11 cellular contexts compared by ENCODE assay signal in the genomic region with DNA sequence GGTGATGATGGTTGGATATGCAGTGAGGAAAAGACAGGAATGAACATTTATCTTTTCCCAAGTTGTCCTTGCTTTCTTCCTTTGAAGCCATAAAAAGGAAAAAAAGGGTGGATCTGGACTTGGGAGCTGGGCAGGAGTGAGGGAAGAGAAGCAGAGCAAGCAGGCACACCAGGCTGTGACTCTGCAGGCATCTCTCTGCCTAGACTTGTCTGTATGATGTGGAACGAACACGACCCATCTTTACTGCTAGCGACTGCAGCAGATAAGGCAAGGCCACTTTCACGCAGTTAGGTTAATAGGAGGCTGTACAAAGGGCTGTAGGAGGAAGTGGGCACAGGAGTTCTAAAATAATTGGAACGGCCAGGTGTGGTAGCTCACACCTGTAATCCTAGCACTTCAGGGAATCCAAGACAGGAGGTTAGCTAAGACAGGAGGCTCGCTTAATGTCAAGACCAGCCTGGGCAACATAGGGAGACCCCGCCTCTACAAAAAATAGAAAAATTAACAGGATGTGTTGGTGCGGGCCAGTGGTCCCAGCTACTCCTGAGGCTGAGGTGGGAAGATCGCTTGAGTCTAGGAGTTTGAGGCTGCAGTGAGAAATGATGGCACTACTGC. TPM values are rescaled to one million over a fixed set of nuclear protein-coding genes. Genes with fewer than 3 reads are reported as not detected.
DNase-seq lines count a peak whose midpoint lies in the region; ATAC-seq, FAIRE-seq and TF ChIP-seq lines count a peak whose summit lies in the region.
"Had no signal": no experiment of that assay in that cellular context is flagged by ENCODE, and none has a peak within 500 bp of the region (broad histone marks: within the 10 kb centered on the region; RNA-seq: fewer than 3 reads in every experiment).

No MANE protein-coding gene starts in this region.

- no peak for TF ChIP-seq POLR2A in GM12878 (IDR thresholded peaks at IDR 0.05; ENCODE audit: low read depth, low read length)

- H3K4me1 Mint-ChIP-seq in nephron progenitor cell: peaks cover 30% of the 10 kb centered on the region

- SMC1A ChIA-PET in GM12878 (lab: Charles Lee; ENCODE audit: uncharacterized antibody, unreplicated experiment): interaction anchor here (0.9 to 2.0 kb wide), 5 partner anchors 13 to 89 kb away, joined by 3 to 8 read pairs (median 5); no protein-coding TSS in a partner anchor

- CTCF ChIA-PET in GM12878 (lab: Yijun Ruan, JAX): interaction anchor here (1.1 kb wide), 1 partner anchor 37 kb away, joined by 4 read pairs; no protein-coding TSS in a partner anchor

- no peaks in the 10 kb centered on the region for H4K20me1 ChIP-seq in Karpas-422 (ENCODE audit: insufficient read depth, low read depth, low read length)
- H4K20me1 ChIP-seq in GM12878 (ENCODE audit: control insufficient read depth, insufficient read depth): no peaks in the 10 kb centered on the region

- DNase-seq in NCI-H1105 treated with DMSO at 0.1 percent for 48 hours (lab: John Stamatoyannopoulos, UW) (peak; percentile 22), NCI-H1105 (lab: John Stamatoyannopoulos, UW) (no peak), Karpas-422 (no peak), GM12878 (ENCODE audit: low read depth, low spot score) (no peak), nephron progenitor cell (no peak), NOMO-1 treated with DMSO at 0.1 percent for 48 hours (lab: John Stamatoyannopoulos, UW; ENCODE audit: unreplicated experiment) (no peak), HT-29 (ENCODE audit: low spot score) (no peak)
- DNase-seq: NCI-H2081 treated with DMSO at 0.1 percent for 48 hours; stimulated activated CD8-positive, alpha-beta memory T cell treated with anti-CD3 and anti-CD28 coated beads, Interleukin-4, amount 100 ng/mL, for 48 hours had no signal

- 88% methylated on average over 9 of the region's 9 CpGs for WGBS in GM12878 (ENCODE audit: insufficient coverage, insufficient replicate concordance, low lambda C conversion rate, missing lambda C conversion rate)

- H3K79me2 ChIP-seq in Karpas-422 (ENCODE audit: low read length) (peaks cover 37% of the 10 kb centered on the region), GM12878 (ENCODE audit: control insufficient read depth, insufficient read depth, low read length) (peaks cover 36% of the 10 kb centered on the region)

- peak overlapping the region; percentile 90 for H3K4me2 ChIP-seq in Karpas-422 (ENCODE audit: low read depth, low read length, poor library complexity, severe bottlenecking)
- peak overlapping the region; percentile 77; the same call in 1 of the 2 replicates for H3K4me2 ChIP-seq in GM12878 (ENCODE audit: control insufficient read depth, insufficient read depth)

- ATAC-seq in GM12878: no peak
- no peak for ATAC-seq in GM21737 (IDR thresholded peaks at IDR 0.05; ENCODE audit: unreplicated experiment)

- in situ Hi-C loops in GM12878 (cut with MboI): no loop called here

- no peak overlapping the region for H3K4me3 ChIP-seq in Karpas-422 (ENCODE audit: low read length)
- no peak overlapping the region for H3K4me3 ChIP-seq in GM12878

- intact Hi-C loops in GM12878 (cut with micrococcal nuclease; ENCODE audit: unreplicated experiment): loop anchor here (5.0 kb wide), 1 partner anchor 91 kb away; no protein-coding TSS in a partner anchor

- no TSS peak for BruUV-seq in GM12878 (replicated peaks; lab: Mats Ljungman, UMichigan)

- TF ChIP-seq RAD21 in GM12878 (IDR thresholded peaks at IDR 0.05; ENCODE audit: insufficient read depth, low read depth, low read length): no peak

- peaks cover 42% of the 10 kb centered on the region for H3K9me3 Mint-ChIP-seq in nephron progenitor cell

- H3K27me3 ChIP-seq in Karpas-422 (ENCODE audit: low read length) (no peaks in the 10 kb centered on the region), GM12878 (replicated peaks in 1 of 2; ENCODE audit: control insufficient read depth in 2 of 2, insufficient read depth in 2 of 2, low read length in 1 of 2) (no peaks in the 10 kb centered on the region)

- TF ChIP-seq CTCF in GM12878 (IDR thresholded peaks at IDR 0.05 in 2 of 3, conservative IDR thresholded peaks at IDR 0.05 in 1 of 3; ENCODE audit: control insufficient read depth in 2 of 3, extremely low read depth in 1 of 3, insufficient read depth in 1 of 3, low read depth in 3 of 3, low read length in 3 of 3): no peak
- TF ChIP-seq CTCF in nephron progenitor cell (IDR thresholded peaks at IDR 0.05): no peak

- H3K36me3 Mint-ChIP-seq in nephron progenitor cell (ENCODE audit: low read depth): peaks cover 18% of the 10 kb centered on the region

- H3K4me1 ChIP-seq in Karpas-422 (ENCODE audit: low read length): peaks cover 30% of the 10 kb centered on the region
- peaks cover 3% of the 10 kb centered on the region; the same call in 1 of the 2 replicates for H3K4me1 ChIP-seq in GM12878 (ENCODE audit: control insufficient read depth, insufficient read depth, low read length)

- no peak overlapping the region for H2AFZ ChIP-seq in Karpas-422 (ENCODE audit: low read length)
- H2AFZ ChIP-seq in GM12878 (ENCODE audit: control insufficient read depth, low read depth, low read length): no peak overlapping the region

- H3K9me2 ChIP-seq in Karpas-422 (replicated peaks; ENCODE audit: insufficient read depth, low read length): no peaks in the 10 kb centered on the region

- FAIRE-seq in GM12878 (lab: Jason Lieb, UNC): no peak

- RAD21 ChIA-PET in GM12878 (lab: Charles Lee; ENCODE audit: unreplicated experiment): interaction anchor here (0.8 to 1.4 kb wide), 3 partner anchors 13 to 61 kb away, joined by 3 to 4 read pairs (median 3); no protein-coding TSS in a partner anchor

- POLR2A ChIA-PET in GM12878 (lab: Charles Lee): interaction anchor here (0.5 to 2.5 kb wide), 5 partner anchors 11 to 26 kb away, joined by 3 to 9 read pairs (median 5); no protein-coding TSS in a partner anchor

- H3K27ac Mint-ChIP-seq in nephron progenitor cell: no peak overlapping the region

- H3K27me3 Mint-ChIP-seq in nephron progenitor cell (ENCODE audit: low read depth, poor library complexity): peaks cover 10% of the 10 kb centered on the region

- H3K9ac ChIP-seq in Karpas-422 (ENCODE audit: low read length) (no peak overlapping the region), GM12878 (ENCODE audit: control insufficient read depth, insufficient read depth, low read length) (no peak overlapping the region)

- H3K36me3 ChIP-seq in Karpas-422 (ENCODE audit: insufficient read depth, low read length) (peaks cover 4% of the 10 kb centered on the region; the same call in 1 of the 2 replicates), GM12878 (ENCODE audit: control insufficient read depth in 2 of 2, insufficient read depth in 2 of 2, low read length in 1 of 2) (no peaks in the 10 kb centered on the region)
- H3K36me3 ChIP-seq: WERI-Rb-1 had no signal

- peaks cover 5% of the 10 kb centered on the region for H3K9me3 ChIP-seq in Karpas-422 (ENCODE audit: low read length)
- H3K9me3 ChIP-seq in GM12878 (replicated peaks; ENCODE audit: control insufficient read depth, insufficient read depth, low read length): no peaks in the 10 kb centered on the region; the same call in 2 of the 3 replicates

- no peak overlapping the region for H3K27ac ChIP-seq in Karpas-422 (ENCODE audit: low read length)
- no peak overlapping the region for H3K27ac ChIP-seq in GM12878 (ENCODE audit: control insufficient read depth, insufficient read depth)
- H3K27ac ChIP-seq: WERI-Rb-1 had no signal

- H3K4me3 Mint-ChIP-seq in nephron progenitor cell: peak overlapping the region; percentile 83

- TF ChIP-seq EP300 in GM12878 (IDR thresholded peaks at IDR 0.05; ENCODE audit: borderline replicate concordance in 1 of 2, control insufficient read depth in 1 of 2, low read depth in 2 of 2, low read length in 2 of 2): no peak

TF ChIP-seq in GM12878, 131 proteins besides CTCF, POLR2A, EP300 and RAD21 (continues in another document):
- TF ChIP-seq YY1 (IDR thresholded peaks at IDR 0.05; ENCODE audit: low read depth, low read length): no peak
- TF ChIP-seq, protein P1, sequence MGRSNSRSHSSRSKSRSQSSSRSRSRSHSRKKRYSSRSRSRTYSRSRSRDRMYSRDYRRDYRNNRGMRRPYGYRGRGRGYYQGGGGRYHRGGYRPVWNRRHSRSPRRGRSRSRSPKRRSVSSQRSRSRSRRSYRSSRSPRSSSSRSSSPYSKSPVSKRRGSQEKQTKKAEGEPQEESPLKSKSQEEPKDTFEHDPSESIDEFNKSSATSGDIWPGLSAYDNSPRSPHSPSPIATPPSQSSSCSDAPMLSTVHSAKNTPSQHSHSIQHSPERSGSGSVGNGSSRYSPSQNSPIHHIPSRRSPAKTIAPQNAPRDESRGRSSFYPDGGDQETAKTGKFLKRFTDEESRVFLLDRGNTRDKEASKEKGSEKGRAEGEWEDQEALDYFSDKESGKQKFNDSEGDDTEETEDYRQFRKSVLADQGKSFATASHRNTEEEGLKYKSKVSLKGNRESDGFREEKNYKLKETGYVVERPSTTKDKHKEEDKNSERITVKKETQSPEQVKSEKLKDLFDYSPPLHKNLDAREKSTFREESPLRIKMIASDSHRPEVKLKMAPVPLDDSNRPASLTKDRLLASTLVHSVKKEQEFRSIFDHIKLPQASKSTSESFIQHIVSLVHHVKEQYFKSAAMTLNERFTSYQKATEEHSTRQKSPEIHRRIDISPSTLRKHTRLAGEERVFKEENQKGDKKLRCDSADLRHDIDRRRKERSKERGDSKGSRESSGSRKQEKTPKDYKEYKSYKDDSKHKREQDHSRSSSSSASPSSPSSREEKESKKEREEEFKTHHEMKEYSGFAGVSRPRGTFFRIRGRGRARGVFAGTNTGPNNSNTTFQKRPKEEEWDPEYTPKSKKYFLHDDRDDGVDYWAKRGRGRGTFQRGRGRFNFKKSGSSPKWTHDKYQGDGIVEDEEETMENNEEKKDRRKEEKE (IDR thresholded peaks at IDR 0.05): no peak

RNA-seq across cellular contexts. Expression of a gene that starts 1.0 kb away (rescaled TPM):
- total RNA-seq in Karpas-422 (2014; rRNA removed; shearing (Covaris generic); ENCODE audit: low replicate concordance): 77.7 and 106 TPM in 2 replicates
- 108 and 110 TPM in 2 replicates for total RNA-seq in GM12878 (2013; cell fraction: nucleolus; rRNA removed)
- total RNA-seq in GM12878 (2014; rRNA removed) (45.0 and 53.7 TPM in 2 replicates), GM12878 (2014; rRNA removed; fragmentation: Illumina TruSeq; extraction: Trizol) (71.5 and 72.2 TPM in 2 replicates), GM12878 (2021) (59.3 and 63.8 TPM in 2 replicates)
- polyA plus RNA-seq in GM12878 (2011; ENCODE audit: low read depth): 33.4 TPM
- polyA plus RNA-seq in GM12878 (2011; rRNA removed) (94.2 and 131 TPM in 2 replicates), GM12878 (2014; fragmentation: Illumina TruSeq; extraction: Trizol) (72.5 and 91.8 TPM in 2 replicates), GM12878 (2014; fragmentation: Nextera tagmentation; extraction: Ambion mirVana) (10 to 100 TPM; 19.6 to 30.4 TPM), GM12878 (2014; rRNA removed) (48.1 and 50.8 TPM in 2 replicates), GM12878 (2016; fragmentation: Nextera tagmentation; extraction: Ambion mirVana) (10 to 100 TPM; 15.2 to 16.8 TPM)
- 28.8 and 31.4 TPM in 2 replicates for polyA plus RNA-seq in GM12878 (2011; cell fraction: cytosol; rRNA removed)
- 53.1 and 54.4 TPM in 2 replicates for polyA plus RNA-seq in GM12878 (2011; cell fraction: nucleus; rRNA removed)
- polyA plus RNA-seq in GM12878 (2012): 44.6 and 52.6 TPM in 2 replicates
- polyA minus RNA-seq in GM12878 (2011; rRNA and poly(A)+ RNA removed): 58.7 and 178 TPM in 2 replicates
- polyA minus RNA-seq in GM12878 (2011; cell fraction: cytosol; rRNA and poly(A)+ RNA removed): 24.7 and 27.6 TPM in 2 replicates
- 45.5 and 76.9 TPM in 2 replicates for polyA minus RNA-seq in GM12878 (2011; cell fraction: nucleus; rRNA and poly(A)+ RNA removed)
- total RNA-seq in HT-29 (2014; rRNA removed; shearing (Covaris generic)): 45.2 and 46.4 TPM in 2 replicates
